ENCODE assay signal across 13 cellular contexts in genomic region chr7:151109094-151110048, GRCh38. TPM values are rescaled to one million over a fixed set of nuclear protein-coding genes. Genes with fewer than 3 reads are reported as not detected.
DNase-seq lines count a peak whose midpoint lies in the region; ATAC-seq lines count a peak whose summit lies in the region.
"Had no signal": no experiment of that assay in that cellular context is flagged by ENCODE, and none has a peak within 500 bp of the region (broad histone marks: within the 10 kb centered on the region; RNA-seq: fewer than 3 reads in every experiment).

No MANE protein-coding gene starts in this region.

- H2BK12ac ChIP-seq in mesenchymal stem cell (ENCODE audit: low read length in 2 of 2) = no peak overlapping the region

- ATAC-seq in Right ventricle myocardium inferior = peak; percentile 71
- ATAC-seq in GM21515 (IDR thresholded peaks at IDR 0.05; ENCODE audit: unreplicated experiment) = no peak
- ATAC-seq in HG03159 (IDR thresholded peaks at IDR 0.05; ENCODE audit: unreplicated experiment) = no peak
- ATAC-seq: naive thymus-derived CD8-positive, alpha-beta T cell had no signal

- no peak overlapping the region for H3K14ac ChIP-seq in mesenchymal stem cell (ENCODE audit: low read length in 2 of 2)

- H2AK5ac ChIP-seq in mesenchymal stem cell (ENCODE audit: low read length, severe bottlenecking) = no peak overlapping the region

- H2AFZ ChIP-seq in mesenchymal stem cell (ENCODE audit: low read depth, low read length) = no peak overlapping the region

- H4K8ac ChIP-seq in mesenchymal stem cell (ENCODE audit: low read length) = no peak overlapping the region

- H3K27me3 ChIP-seq in mesenchymal stem cell (ENCODE audit: control insufficient read depth in 1 of 2, insufficient read depth in 1 of 2, low read length in 2 of 2) = no peaks in the 10 kb centered on the region

- H3K4me3 ChIP-seq in mesenchymal stem cell (ENCODE audit: insufficient read depth in 1 of 2, low read depth in 1 of 2, low read length in 2 of 2) = peak overlapping the region in 1 of 2 experiments; percentile 30
- H3K4me3 ChIP-seq: skin epidermis had no signal

- no peak overlapping the region for H2BK15ac ChIP-seq in mesenchymal stem cell (ENCODE audit: low read depth, poor library complexity, severe bottlenecking)

- H3K4ac ChIP-seq in mesenchymal stem cell (ENCODE audit: low read depth in 1 of 2, low read length in 2 of 2) = no peak overlapping the region

- H3K27ac ChIP-seq in mesenchymal stem cell (ENCODE audit: low read length, poor library complexity, severe bottlenecking) = no peak overlapping the region

- peak overlapping the region; percentile 22 for H4K91ac ChIP-seq in mesenchymal stem cell (ENCODE audit: low read length)

- H3K9me3 ChIP-seq in mesenchymal stem cell (ENCODE audit: control insufficient read depth, low read length) = no peaks in the 10 kb centered on the region

- no peak overlapping the region for H2BK5ac ChIP-seq in mesenchymal stem cell (ENCODE audit: low read depth, low read length, poor library complexity, severe bottlenecking)

- H3K79me1 ChIP-seq in mesenchymal stem cell (replicated peaks; ENCODE audit: low read length, poor library complexity, severe bottlenecking) = peaks cover 46% of the 10 kb centered on the region

- WGBS in mesenchymal stem cell = 63% methylated on average over 14 of the region's 15 CpGs

- H3K4me2 ChIP-seq in mesenchymal stem cell (ENCODE audit: low read length, poor library complexity, severe bottlenecking) = no peak overlapping the region

- peak; percentile 67 for DNase-seq in Right ventricle myocardium inferior (ENCODE audit: missing footprints)
- DNase-seq in cardiac septum (ENCODE audit: low spot score) = no peak
- peak; percentile 63 for DNase-seq in fibroblast of gingiva (ENCODE audit: low read depth)
- DNase-seq in mesenchymal stem cell = peak; percentile 74
- no peak for DNase-seq in glomerular visceral epithelial cell (ENCODE audit: extremely low spot score)
- no peak for DNase-seq in NCI-H187 (lab: John Stamatoyannopoulos, UW)
- DNase-seq: activated CD8-positive, alpha-beta memory T cell treated with anti-CD3 and anti-CD28 coated beads for 24 hours; AML-193; DMS79 treated with DMSO at 0.1 percent for 48 hours; naive thymus-derived CD8-positive, alpha-beta T cell had no signal

- H3K23ac ChIP-seq in mesenchymal stem cell (ENCODE audit: low read length in 2 of 2) = no peak overlapping the region

- no peak overlapping the region for H2BK120ac ChIP-seq in mesenchymal stem cell (ENCODE audit: low read depth, low read length)

- intact Hi-C loops in Right ventricle myocardium inferior (cut with DNase I) = loop anchor here (1.0 to 2.0 kb wide), 2 partner anchors 20 to 81 kb away; partner anchors contain the start of gene ABCB8
- intact Hi-C loops in cardiac septum (cut with DNase I) = loop anchor here (5.0 kb wide), 2 partner anchors 82 to 207 kb away; partner anchors contain the start of gene ABCB8

- peak overlapping the region; percentile 78 for H3K9ac ChIP-seq in mesenchymal stem cell (ENCODE audit: low read length)

- no peak overlapping the region for H3K18ac ChIP-seq in mesenchymal stem cell (ENCODE audit: low read depth in 1 of 2, low read length in 2 of 2)

- peaks cover 36% of the 10 kb centered on the region for H3K4me1 ChIP-seq in mesenchymal stem cell (ENCODE audit: control insufficient read depth, insufficient read depth, low read depth, low read length)

- peaks cover 3 to 26% of the 10 kb centered on the region in 2 experiments for H3K36me3 ChIP-seq in mesenchymal stem cell (ENCODE audit: control insufficient read depth in 1 of 2, insufficient read depth in 2 of 2, low read depth in 1 of 2, low read length in 2 of 2)

RNA-seq across cellular contexts. Expression of gene AGAP3, which starts 23.1 kb away (rescaled TPM):
- total RNA-seq in Right ventricle myocardium inferior (57.4 TPM), cardiac septum (67.5 TPM)
- polyA plus RNA-seq in mesenchymal stem cell (2013, experiment 1 of 2) = 55.8 TPM
- 53.0 TPM for polyA plus RNA-seq in mesenchymal stem cell (2013, experiment 2 of 2)

RNA-seq across cellular contexts. Expression of gene TMUB1, which starts 26.1 kb away (rescaled TPM):
- total RNA-seq in Right ventricle myocardium inferior (35.5 TPM), cardiac septum (29.0 TPM)
- polyA plus RNA-seq in mesenchymal stem cell (2013, experiment 1 of 2) = 56.8 TPM
- polyA plus RNA-seq in mesenchymal stem cell (2013, experiment 2 of 2) = 53.5 TPM

RNA-seq across cellular contexts. Expression of gene FASTK, which starts 28.8 kb away (rescaled TPM):
- total RNA-seq in Right ventricle myocardium inferior (79.2 TPM), cardiac septum (93.3 TPM)
- polyA plus RNA-seq in mesenchymal stem cell (2013, experiment 1 of 2) = 72.5 TPM
- polyA plus RNA-seq in mesenchymal stem cell (2013, experiment 2 of 2) = 69.4 TPM

RNA-seq across cellular contexts. Expression of gene SLC4A2, which starts 50.0 kb away (rescaled TPM):
- total RNA-seq in Right ventricle myocardium inferior (61.2 TPM), cardiac septum (83.4 TPM)
- 140 TPM for polyA plus RNA-seq in mesenchymal stem cell (2013, experiment 1 of 2)
- 133 TPM for polyA plus RNA-seq in mesenchymal stem cell (2013, experiment 2 of 2)

RNA-seq across cellular contexts. Expression of gene CDK5, which starts 51.7 kb away (rescaled TPM):
- total RNA-seq in Right ventricle myocardium inferior (6.7 TPM), cardiac septum (9.4 TPM)
- 20.3 TPM for polyA plus RNA-seq in mesenchymal stem cell (2013, experiment 1 of 2)
- polyA plus RNA-seq in mesenchymal stem cell (2013, experiment 2 of 2) = 21.3 TPM

Comparison
In these comparisons a context has a peak if more than half of its experiments do, and no peak if none do; other contexts are left out.
1. DNase-seq: peak in Right ventricle myocardium inferior (single experiment), fibroblast of gingiva (single experiment) and mesenchymal stem cell (single experiment); none in cardiac septum (single experiment), glomerular visceral epithelial cell (single experiment) and NCI-H187 (0 of 2).